1 cellular context compared by ENCODE assay signal in genomic region chr11:132717824-132718223, GRCh38.
TF ChIP-seq lines count a peak whose summit lies in the region.

No MANE protein-coding gene starts in this region.

TF ChIP-seq in WTC11, 78 proteins besides CTCF, POLR2A, EP300 and RAD21 (continued from another document):
- TF ChIP-seq, protein P1, sequence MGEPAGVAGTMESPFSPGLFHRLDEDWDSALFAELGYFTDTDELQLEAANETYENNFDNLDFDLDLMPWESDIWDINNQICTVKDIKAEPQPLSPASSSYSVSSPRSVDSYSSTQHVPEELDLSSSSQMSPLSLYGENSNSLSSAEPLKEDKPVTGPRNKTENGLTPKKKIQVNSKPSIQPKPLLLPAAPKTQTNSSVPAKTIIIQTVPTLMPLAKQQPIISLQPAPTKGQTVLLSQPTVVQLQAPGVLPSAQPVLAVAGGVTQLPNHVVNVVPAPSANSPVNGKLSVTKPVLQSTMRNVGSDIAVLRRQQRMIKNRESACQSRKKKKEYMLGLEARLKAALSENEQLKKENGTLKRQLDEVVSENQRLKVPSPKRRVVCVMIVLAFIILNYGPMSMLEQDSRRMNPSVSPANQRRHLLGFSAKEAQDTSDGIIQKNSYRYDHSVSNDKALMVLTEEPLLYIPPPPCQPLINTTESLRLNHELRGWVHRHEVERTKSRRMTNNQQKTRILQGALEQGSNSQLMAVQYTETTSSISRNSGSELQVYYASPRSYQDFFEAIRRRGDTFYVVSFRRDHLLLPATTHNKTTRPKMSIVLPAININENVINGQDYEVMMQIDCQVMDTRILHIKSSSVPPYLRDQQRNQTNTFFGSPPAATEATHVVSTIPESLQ (CRISPR knock-in tag; IDR thresholded peaks at IDR 0.05) = no peak
- no peak for TF ChIP-seq AFF4 (CRISPR knock-in tag; IDR thresholded peaks at IDR 0.05; ENCODE audit: borderline replicate concordance)
- no peak for TF ChIP-seq FOXK1 (CRISPR knock-in tag; IDR thresholded peaks at IDR 0.05)
- no peak for TF ChIP-seq TEAD1 (CRISPR knock-in tag; IDR thresholded peaks at IDR 0.05)
- no peak for TF ChIP-seq FOXJ3 (CRISPR knock-in tag; IDR thresholded peaks at IDR 0.05; ENCODE audit: borderline replicate concordance)
- TF ChIP-seq ZNF532 (CRISPR knock-in tag; IDR thresholded peaks at IDR 0.05; ENCODE audit: borderline replicate concordance) = no peak
- TF ChIP-seq, protein P2, sequence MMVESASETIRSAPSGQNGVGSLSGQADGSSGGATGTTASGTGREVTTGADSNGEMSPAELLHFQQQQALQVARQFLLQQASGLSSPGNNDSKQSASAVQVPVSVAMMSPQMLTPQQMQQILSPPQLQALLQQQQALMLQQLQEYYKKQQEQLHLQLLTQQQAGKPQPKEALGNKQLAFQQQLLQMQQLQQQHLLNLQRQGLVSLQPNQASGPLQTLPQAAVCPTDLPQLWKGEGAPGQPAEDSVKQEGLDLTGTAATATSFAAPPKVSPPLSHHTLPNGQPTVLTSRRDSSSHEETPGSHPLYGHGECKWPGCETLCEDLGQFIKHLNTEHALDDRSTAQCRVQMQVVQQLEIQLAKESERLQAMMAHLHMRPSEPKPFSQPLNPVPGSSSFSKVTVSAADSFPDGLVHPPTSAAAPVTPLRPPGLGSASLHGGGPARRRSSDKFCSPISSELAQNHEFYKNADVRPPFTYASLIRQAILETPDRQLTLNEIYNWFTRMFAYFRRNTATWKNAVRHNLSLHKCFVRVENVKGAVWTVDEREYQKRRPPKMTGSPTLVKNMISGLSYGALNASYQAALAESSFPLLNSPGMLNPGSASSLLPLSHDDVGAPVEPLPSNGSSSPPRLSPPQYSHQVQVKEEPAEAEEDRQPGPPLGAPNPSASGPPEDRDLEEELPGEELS (CRISPR knock-in tag; IDR thresholded peaks at IDR 0.05) = no peak
- TF ChIP-seq ARID4B (CRISPR knock-in tag; IDR thresholded peaks at IDR 0.05; ENCODE audit: borderline replicate concordance) = no peak
